In the genomic region with DNA sequence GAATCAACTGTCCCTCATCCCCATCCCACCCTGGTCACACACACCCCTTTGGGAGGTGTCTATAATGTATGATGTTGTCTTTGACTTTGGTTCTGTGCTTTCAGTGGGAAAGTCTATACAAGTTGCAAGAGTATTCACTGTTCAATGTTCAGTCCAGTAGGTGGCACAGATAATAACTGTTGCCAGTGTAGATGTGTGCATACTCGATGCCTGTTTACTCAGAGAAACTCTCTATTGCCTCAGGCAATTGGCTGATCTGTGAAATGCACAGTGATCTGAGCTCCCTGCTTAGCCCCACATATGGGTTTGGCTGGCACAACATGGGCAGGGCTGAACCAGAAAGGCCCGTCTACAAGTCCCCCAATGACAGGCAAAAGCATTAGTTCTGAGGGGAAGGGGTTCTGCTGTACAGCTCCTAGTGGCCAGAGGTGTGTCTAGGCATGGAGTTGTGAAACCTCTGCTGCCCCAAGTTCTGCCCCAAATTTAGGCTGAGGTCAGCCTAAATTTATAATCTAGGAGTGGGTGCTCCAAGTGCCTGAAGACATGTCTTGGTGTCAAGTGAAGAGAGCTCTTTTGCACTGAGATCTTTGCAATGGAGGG, we compare ENCODE assay signal across 22 cellular contexts.
DNase-seq lines count a peak whose midpoint lies in the region; ATAC-seq and TF ChIP-seq lines count a peak whose summit lies in the region.
"Had no signal": no experiment of that assay in that cellular context is flagged by ENCODE, and none has a peak within 500 bp of the region (broad histone marks: within the 10 kb centered on the region; RNA-seq: fewer than 3 reads in every experiment).

No MANE protein-coding gene starts in this region.

- H3K27me3 ChIP-seq in RWPE2 (ENCODE audit: insufficient read depth, poor library complexity, severe bottlenecking), result no peaks in the 10 kb centered on the region
- H3K27me3 ChIP-seq: BLaER1, SJSA1, stomach, thyroid gland had no signal

- DNase-seq in COR-L47 (lab: John Stamatoyannopoulos, UW) (peak; percentile 38), H4 (ENCODE audit: low spot score) (peak; percentile 10), RWPE2 (ENCODE audit: low spot score) (no peak), foreskin melanocyte (peak; percentile 24), NOMO-1 (lab: John Stamatoyannopoulos, UW; ENCODE audit: unreplicated experiment in 2 of 2) (no peak), UCSD-AML1 (lab: John Stamatoyannopoulos, UW; ENCODE audit: unreplicated experiment) (no peak), RKO (ENCODE audit: low spot score) (no peak)
- DNase-seq: activated CD4-positive, alpha-beta memory T cell treated with anti-CD3 and anti-CD28 coated beads for 36 hours; activated CD4-positive, CD25-positive, alpha-beta regulatory T cell treated with anti-CD3 and anti-CD28 coated beads, Interleukin-2, amount 50 U/mL, for 72 hours; aorta; cortex of kidney; islet precursor cell; left ventricle myocardium superior; naive thymus-derived CD4-positive, alpha-beta T cell; NCI-H2171 treated with DMSO at 0.1 percent for 48 hours; NCI-H526 treated with DMSO at 0.1 percent for 48 hours; stomach; thyroid gland had no signal

- peak; percentile 26 for TF ChIP-seq CTCF in RWPE2 (IDR thresholded peaks at IDR 0.05; ENCODE audit: poor library complexity, severe bottlenecking)

- no peaks in the 10 kb centered on the region for H3K36me3 ChIP-seq in RWPE2 (ENCODE audit: low read depth)
- H3K36me3 ChIP-seq: BLaER1, SJSA1, stomach, thyroid gland had no signal

- peak; percentile 89 for ATAC-seq in RWPE2 (ENCODE audit: low read depth)
- ATAC-seq: activated naive CD4-positive, alpha-beta T cell treated with anti-CD3 and anti-CD28 coated beads, Interleukin-2, amount 50 U/mL, for 72 hours; activated T-helper 17 cell treated with anti-CD3 and anti-CD28 coated beads, Interleukin-2, amount 50 U/mL, for 72 hours; left ventricle myocardium superior; naive thymus-derived CD4-positive, alpha-beta T cell had no signal

- H3K4me3 ChIP-seq in RWPE2 (ENCODE audit: severe bottlenecking), result no peak overlapping the region
- H3K4me3 ChIP-seq: BLaER1, SJSA1, stomach, thyroid gland had no signal

- no peaks in the 10 kb centered on the region for H3K9me3 ChIP-seq in RWPE2 (ENCODE audit: severe bottlenecking)
- H3K9me3 ChIP-seq: BLaER1, SJSA1, stomach, thyroid gland had no signal

- H3K27ac ChIP-seq in RWPE2 (ENCODE audit: poor library complexity, severe bottlenecking), result no peak overlapping the region
- H3K27ac ChIP-seq: BLaER1, SJSA1, stomach, thyroid gland had no signal

- no peaks in the 10 kb centered on the region for H3K4me1 ChIP-seq in RWPE2 (ENCODE audit: insufficient read depth, poor library complexity, severe bottlenecking)
- H3K4me1 ChIP-seq: BLaER1, SJSA1, stomach, thyroid gland had no signal

Comparison
In these comparisons a context has a peak if more than half of its experiments do, and no peak if none do; other contexts are left out.
1. DNase-seq: peak in COR-L47 (single experiment), H4 (single experiment) and foreskin melanocyte (single experiment); none in RWPE2 (single experiment), NOMO-1 (0 of 2), UCSD-AML1 (single experiment) and RKO (single experiment).